Comparison of ENCODE assay signal across 8 cellular contexts in the genomic region with DNA sequence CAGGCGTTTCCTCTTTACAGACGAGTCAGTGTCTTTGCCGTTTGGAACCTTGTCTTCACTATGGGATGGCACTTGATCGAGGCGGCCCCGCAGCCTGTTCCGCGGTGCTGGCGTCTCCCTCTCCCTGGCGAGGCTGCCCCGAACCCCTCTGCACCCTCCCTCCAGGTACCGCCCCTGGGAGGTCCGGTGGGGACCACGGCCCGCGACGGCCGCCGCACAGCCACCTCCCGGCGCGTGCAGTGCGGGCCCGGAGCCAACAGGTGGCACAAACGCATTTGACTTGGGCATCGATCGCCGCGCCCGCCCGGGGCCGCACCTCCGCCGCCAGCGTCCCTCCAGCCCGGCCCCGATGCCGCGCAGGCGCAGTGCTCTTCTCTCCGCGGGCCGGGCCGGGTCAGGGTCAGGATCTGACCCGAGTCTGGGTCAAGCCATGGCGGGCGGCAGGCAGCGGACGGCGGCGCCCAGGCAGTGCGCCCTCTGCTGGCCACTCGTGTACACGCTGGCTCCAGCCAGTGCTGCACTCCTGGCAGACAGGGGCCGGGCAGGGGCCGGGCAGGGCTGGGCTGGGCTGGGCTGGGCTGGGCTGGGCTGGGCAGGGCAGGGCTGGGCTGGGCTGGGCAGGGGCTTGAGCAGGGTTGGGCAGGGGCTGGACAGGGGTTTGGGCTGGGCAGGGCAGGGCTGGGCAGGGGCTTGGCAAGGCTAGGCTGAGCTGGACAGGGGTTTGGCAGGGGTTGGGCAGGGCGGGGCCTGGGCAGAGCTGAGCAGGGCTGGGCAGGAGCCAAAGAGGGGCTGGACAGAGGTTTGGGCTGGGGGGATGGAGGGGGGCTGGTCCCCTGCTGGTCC.
DNase-seq lines count a peak whose midpoint lies in the region; ATAC-seq and TF ChIP-seq lines count a peak whose summit lies in the region.

No MANE protein-coding gene starts in this region.

- TF ChIP-seq CTCF in A673 (conservative IDR thresholded peaks at IDR 0.05; ENCODE audit: low read depth, low read length) = peak; percentile 68
- peak; percentile 85 for TF ChIP-seq CTCF in endodermal cell (conservative IDR thresholded peaks at IDR 0.05)
- peak; percentile 94 for TF ChIP-seq CTCF in mesothelial cell of epicardium (IDR thresholded peaks at IDR 0.05; ENCODE audit: unreplicated experiment)

- H3K4me1 ChIP-seq in A673 (ENCODE audit: insufficient read depth, low read length, poor library complexity, severe bottlenecking) (peaks cover 4% of the 10 kb centered on the region), endodermal cell (ENCODE audit: control insufficient read depth, insufficient read depth, low read length) (no peaks in the 10 kb centered on the region)

- H3K9me3 ChIP-seq in A673 (ENCODE audit: low read depth, low read length, poor library complexity, severe bottlenecking) (no peaks in the 10 kb centered on the region), endodermal cell (ENCODE audit: control insufficient read depth, low read length) (no peaks in the 10 kb centered on the region)

- peak overlapping the region; percentile 54 for H3K4me3 Mint-ChIP-seq in activated CD8-positive, alpha-beta T cell treated with anti-CD3 and anti-CD28 coated beads, Interleukin-2, amount 10 ng/mL, durations not matched to agents 7 days and 5 days
- H3K4me3 Mint-ChIP-seq in endodermal cell (peak overlapping the region; percentile 47), mesothelial cell of epicardium (peak overlapping the region; percentile 64)

- POLR2A ChIA-PET in A673 (lab: Charles Lee; ENCODE audit: low non-redundant PET) = no interaction called here
- POLR2A ChIA-PET in activated CD8-positive, alpha-beta T cell treated with anti-CD3 and anti-CD28 coated beads, Interleukin-2, amount 10 ng/mL, durations not matched to agents 7 days and 5 days (lab: Charles Lee) = no interaction called here

- H3K27me3 ChIP-seq in A673 (replicated peaks; ENCODE audit: insufficient read depth, low read depth, low read length, poor library complexity) = peaks cover 69% of the 10 kb centered on the region
- peaks cover 44% of the 10 kb centered on the region for H3K27me3 ChIP-seq in endodermal cell (ENCODE audit: control insufficient read depth, insufficient read depth, low read length, poor library complexity, severe bottlenecking)

- intact Hi-C loops in A673 (cut with micrococcal nuclease; ENCODE audit: unreplicated experiment) = loop anchor here (10.0 kb wide), 2 partner anchors 274 to 364 kb away; no protein-coding TSS in a partner anchor

- H3K36me3 Mint-ChIP-seq in activated CD8-positive, alpha-beta T cell treated with anti-CD3 and anti-CD28 coated beads, Interleukin-2, amount 10 ng/mL, durations not matched to agents 7 days and 5 days (ENCODE audit: low read depth) = no peaks in the 10 kb centered on the region
- H3K36me3 Mint-ChIP-seq in endodermal cell (ENCODE audit: low read depth) = no peaks in the 10 kb centered on the region
- no peaks in the 10 kb centered on the region for H3K36me3 Mint-ChIP-seq in mesothelial cell of epicardium

- CTCF ChIA-PET in A673 (lab: Charles Lee) = no interaction called here
- CTCF ChIA-PET in activated CD8-positive, alpha-beta T cell treated with anti-CD3 and anti-CD28 coated beads, Interleukin-2, amount 10 ng/mL, durations not matched to agents 7 days and 5 days (lab: Charles Lee) = no interaction called here

- no peak overlapping the region for H3K9ac ChIP-seq in endodermal cell (ENCODE audit: extremely low read depth, low read length, poor library complexity, severe bottlenecking)

- H3K27ac Mint-ChIP-seq in activated CD8-positive, alpha-beta T cell treated with anti-CD3 and anti-CD28 coated beads, Interleukin-2, amount 10 ng/mL, durations not matched to agents 7 days and 5 days = no peak overlapping the region
- H3K27ac Mint-ChIP-seq in endodermal cell = no peak overlapping the region
- no peak overlapping the region for H3K27ac Mint-ChIP-seq in mesothelial cell of epicardium

- H3K9me3 Mint-ChIP-seq in activated CD8-positive, alpha-beta T cell treated with anti-CD3 and anti-CD28 coated beads, Interleukin-2, amount 10 ng/mL, durations not matched to agents 7 days and 5 days (ENCODE audit: insufficient read depth) = no peaks in the 10 kb centered on the region
- H3K9me3 Mint-ChIP-seq in endodermal cell (no peaks in the 10 kb centered on the region), mesothelial cell of epicardium (no peaks in the 10 kb centered on the region)

- no peaks in the 10 kb centered on the region for H3K36me3 ChIP-seq in A673 (ENCODE audit: insufficient read depth, low read length, poor library complexity, severe bottlenecking)
- H3K36me3 ChIP-seq in endodermal cell (ENCODE audit: control insufficient read depth, insufficient read depth, low read length) = no peaks in the 10 kb centered on the region

- DNase-seq in A673 (ENCODE audit: low spot score) (peak; percentile 31), NCI-H345 (lab: John Stamatoyannopoulos, UW) (peak; percentile 74), endodermal cell (peak; percentile 98), mesothelial cell of epicardium (ENCODE audit: low spot score in 2 of 2, unreplicated experiment in 2 of 2) (peak; percentile 51 to 77)
- peak; percentile 63 for DNase-seq in activated CD8-positive, alpha-beta T cell treated with anti-CD3 and anti-CD28 coated beads, Interleukin-2, amount 10 ng/mL, durations not matched to agents 7 days and 5 days
- peak; percentile 76 for DNase-seq in stimulated activated CD8-positive, alpha-beta memory T cell treated with anti-CD3 and anti-CD28 coated beads, Interleukin-4, amount 100 ng/mL, for 48 hours

- peak overlapping the region; percentile 17 for H3K4me3 ChIP-seq in A673 (ENCODE audit: low read depth, low read length, poor library complexity, severe bottlenecking)
- peak overlapping the region; percentile 75 for H3K4me3 ChIP-seq in endodermal cell (ENCODE audit: low read length)

- ATAC-seq in GM18519 (IDR thresholded peaks at IDR 0.05; ENCODE audit: low FRiP score, unreplicated experiment) = peak; percentile 89
- peak; percentile 71 for ATAC-seq in HG03060 (IDR thresholded peaks at IDR 0.05; ENCODE audit: low read depth, unreplicated experiment)
- ATAC-seq in activated CD8-positive, alpha-beta T cell treated with anti-CD3 and anti-CD28 coated beads, Interleukin-2, amount 10 ng/mL, durations not matched to agents 7 days and 5 days = peak; percentile 94

- peaks cover 14% of the 10 kb centered on the region for H3K27me3 Mint-ChIP-seq in activated CD8-positive, alpha-beta T cell treated with anti-CD3 and anti-CD28 coated beads, Interleukin-2, amount 10 ng/mL, durations not matched to agents 7 days and 5 days (ENCODE audit: low read depth)
- H3K27me3 Mint-ChIP-seq in endodermal cell (ENCODE audit: insufficient read depth) (peaks cover 44% of the 10 kb centered on the region), mesothelial cell of epicardium (ENCODE audit: low read depth) (peaks cover 65% of the 10 kb centered on the region)

- no peak overlapping the region for H3K27ac ChIP-seq in A673 (ENCODE audit: low read depth, low read length, poor library complexity, severe bottlenecking)
- no peak overlapping the region for H3K27ac ChIP-seq in endodermal cell (ENCODE audit: low read depth, low read length)

- 4 to 5% methylated on average over 11 to 57 of the region's 57 CpGs for WGBS in endodermal cell (ENCODE audit: insufficient coverage in 1 of 2, insufficient read length in 1 of 2), 2 experiments

- H3K4me1 Mint-ChIP-seq in activated CD8-positive, alpha-beta T cell treated with anti-CD3 and anti-CD28 coated beads, Interleukin-2, amount 10 ng/mL, durations not matched to agents 7 days and 5 days (ENCODE audit: low read depth) = no peaks in the 10 kb centered on the region
- H3K4me1 Mint-ChIP-seq in endodermal cell (no peaks in the 10 kb centered on the region), mesothelial cell of epicardium (no peaks in the 10 kb centered on the region)

- no TSS peak for BruUV-seq in A673 (replicated peaks; lab: Mats Ljungman, UMichigan)

Comparison
In these comparisons a context has a peak if more than half of its experiments do, and no peak if none do; other contexts are left out.
1. DNase-seq: peak in every context shown above with its lines; median percentile 98 in endodermal cell; 76 in stimulated activated CD8-positive, alpha-beta memory T cell treated with anti-CD3 and anti-CD28 coated beads, Interleukin-4, amount 100 ng/mL, for 48 hours; 74 in NCI-H345; 64 in mesothelial cell of epicardium; 63 in activated CD8-positive, alpha-beta T cell treated with anti-CD3 and anti-CD28 coated beads, Interleukin-2, amount 10 ng/mL, durations not matched to agents 7 days and 5 days; 31 in A673.